ENCODE assay signal across 13 cellular contexts in the genomic region with DNA sequence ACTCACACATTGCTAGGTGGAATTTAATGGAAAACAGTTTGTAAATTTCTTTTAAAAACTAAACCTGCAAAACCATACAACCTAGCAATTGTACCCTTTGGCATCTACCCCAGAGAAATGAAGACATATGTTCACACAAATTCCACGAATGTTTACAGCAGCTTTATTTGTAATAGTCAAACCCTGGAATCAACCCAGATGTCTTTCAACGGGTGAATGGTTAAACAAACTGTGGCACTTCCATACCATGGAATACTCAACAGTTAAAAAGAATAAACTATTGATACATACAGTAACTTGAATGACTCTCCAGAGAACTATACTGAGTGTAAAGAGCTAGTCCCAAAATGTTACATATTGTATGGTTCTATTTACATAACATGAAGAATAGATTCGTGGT.
A peak's percentile ranks its signal among the peaks of the same experiment; 100 is the strongest.
DNase-seq lines count a peak whose midpoint lies in the region; ATAC-seq and TF ChIP-seq lines count a peak whose summit lies in the region.
"Had no signal": no experiment of that assay in that cellular context is flagged by ENCODE, and none has a peak within 500 bp of the region (broad histone marks: within the 10 kb centered on the region; RNA-seq: fewer than 3 reads in every experiment).

No MANE protein-coding gene starts in this region.

- TF ChIP-seq CTCF in LNCaP clone FGC (IDR thresholded peaks at IDR 0.05; ENCODE audit: control insufficient read depth, extremely low read depth, insufficient read depth), result no peak

- H3K36me3 ChIP-seq in adipocyte (ENCODE audit: control insufficient read depth, insufficient read depth, low read length, severe bottlenecking), result no peaks in the 10 kb centered on the region
- H3K36me3 ChIP-seq: BLaER1 treated with 17β-estradiol and CSF1 and Interleukin-3, amounts not matched to agents 10 nM and 100 nM had no signal

- no peaks in the 10 kb centered on the region for H3K27me3 ChIP-seq in adipocyte (replicated peaks; ENCODE audit: control insufficient read depth, insufficient read depth, low read length)
- H3K27me3 ChIP-seq: BLaER1 treated with 17β-estradiol and CSF1 and Interleukin-3, amounts not matched to agents 10 nM and 100 nM had no signal

- DNase-seq in DMS 273 (lab: John Stamatoyannopoulos, UW; ENCODE audit: unreplicated experiment) (peak; percentile 71), DMS 273 treated with DMSO at 0.1 percent for 48 hours (lab: John Stamatoyannopoulos, UW) (no peak), LNCaP clone FGC (ENCODE audit: low read depth) (peak; percentile 14), NCI-H345 treated with DMSO at 0.1 percent for 48 hours (lab: John Stamatoyannopoulos, UW; ENCODE audit: unreplicated experiment) (peak; percentile 35), adipocyte (ENCODE audit: low read depth) (peak; percentile 37), COLO829 (ENCODE audit: low spot score) (no peak)
- no peak for DNase-seq in NK-92 treated with Interleukin-12 subunit alpha and Interleukin-12 subunit beta, amount 100 ng/mL, for 24 hours (lab: John Stamatoyannopoulos, UW)
- DNase-seq: CD4-positive, CD25-positive, alpha-beta regulatory T cell; DMS53; GF-D8; HFFc6 had no signal

- H3K4me1 ChIP-seq in adipocyte (ENCODE audit: control insufficient read depth, insufficient read depth, low read length), result no peaks in the 10 kb centered on the region

- H3K9me3 ChIP-seq in adipocyte (ENCODE audit: control insufficient read depth, low read length), result no peaks in the 10 kb centered on the region
- H3K9me3 ChIP-seq: BLaER1 treated with 17β-estradiol and CSF1 and Interleukin-3, amounts not matched to agents 10 nM and 100 nM had no signal

- H3K9ac ChIP-seq in adipocyte (ENCODE audit: low read length), result no peak overlapping the region
- H3K9ac ChIP-seq: BLaER1 treated with 17β-estradiol and CSF1 and Interleukin-3, amounts not matched to agents 10 nM and 100 nM had no signal

- no peak for ATAC-seq in HG02623 (IDR thresholded peaks at IDR 0.05; ENCODE audit: unreplicated experiment)

- H3K4me3 ChIP-seq in LNCaP clone FGC (ENCODE audit: low read depth, low read length) (no peak overlapping the region), adipocyte (ENCODE audit: low read length) (no peak overlapping the region)
- H3K4me3 ChIP-seq: BLaER1 treated with 17β-estradiol and CSF1 and Interleukin-3, amounts not matched to agents 10 nM and 100 nM had no signal

Comparison
In these comparisons a context has a peak if more than half of its experiments do, and no peak if none do; other contexts are left out.
1. DNase-seq: peak in DMS 273 (single experiment), LNCaP clone FGC (single experiment), NCI-H345 treated with DMSO at 0.1 percent for 48 hours (single experiment) and adipocyte (single experiment); none in DMS 273 treated with DMSO at 0.1 percent for 48 hours (single experiment), NK-92 treated with Interleukin-12 subunit alpha and Interleukin-12 subunit beta, amount 100 ng/mL, for 24 hours (single experiment) and COLO829 (single experiment).